ENCODE assay signal across 8 cellular contexts in the genomic region with DNA sequence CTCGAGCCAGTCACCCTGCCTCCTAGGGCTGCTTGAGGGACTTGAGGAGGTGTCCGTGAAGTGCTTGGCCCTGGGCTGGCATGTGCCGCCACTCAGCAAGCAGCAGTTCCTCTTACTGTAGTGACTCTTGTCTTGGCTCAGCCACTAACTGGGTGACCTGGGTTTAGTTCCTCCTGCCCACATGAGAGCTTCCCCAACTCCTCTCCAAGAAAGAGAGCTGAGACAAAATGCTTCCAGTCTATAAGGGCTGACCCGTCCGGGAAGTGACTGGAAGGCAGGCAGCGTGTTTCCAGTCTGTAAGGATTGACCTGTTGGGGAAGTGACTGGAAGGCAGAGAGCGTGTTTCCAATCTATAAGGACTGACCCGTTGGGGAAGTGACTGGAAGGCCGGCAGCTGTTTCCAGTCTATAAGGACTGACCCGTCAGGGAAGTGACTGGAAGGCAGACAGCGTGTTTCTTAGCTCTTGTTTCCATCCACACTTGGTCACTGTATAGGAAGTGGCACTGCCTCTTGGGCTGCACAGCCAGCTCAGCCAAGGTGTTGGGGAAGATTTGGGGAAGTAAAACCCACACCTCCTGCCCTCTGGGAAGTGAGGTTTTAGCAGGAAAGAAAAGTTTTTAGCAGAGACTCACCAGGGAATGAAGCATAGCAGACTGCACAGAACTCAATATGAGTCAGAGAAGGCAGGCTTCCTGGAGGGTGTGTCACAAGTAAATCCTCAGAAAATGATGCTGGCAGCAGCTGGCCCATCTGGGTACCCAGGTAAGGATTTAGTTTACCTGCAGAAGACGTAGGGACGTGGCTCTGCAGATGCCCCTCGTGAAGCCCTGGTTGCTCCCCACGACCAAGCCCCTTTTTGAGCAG. TPM values are rescaled to one million over a fixed set of nuclear protein-coding genes. Genes with fewer than 3 reads are reported as not detected.
DNase-seq lines count a peak whose midpoint lies in the region; ATAC-seq and TF ChIP-seq lines count a peak whose summit lies in the region.

No MANE protein-coding gene starts in this region.

- WGBS in hepatocyte (ENCODE audit: low lambda C conversion rate, missing lambda C conversion rate): 92% methylated on average over 15 of the region's 15 CpGs
- WGBS in ovary, 3 donors: 78 to 80% (median 80%) methylated on average over 15 of the region's 15 CpGs

- H4K20me1 ChIP-seq in hepatocyte (ENCODE audit: insufficient read depth, poor library complexity, severe bottlenecking): peaks cover 5% of the 10 kb centered on the region

- H3K9me3 ChIP-seq in hepatocyte (ENCODE audit: low read depth) (no peaks in the 10 kb centered on the region), ovary (no peaks in the 10 kb centered on the region)

- no peak overlapping the region for H2AFZ ChIP-seq in hepatocyte

- H3K4me1 ChIP-seq in foreskin keratinocyte (peaks cover 25% of the 10 kb centered on the region), hepatocyte (ENCODE audit: insufficient read depth) (peaks cover 4% of the 10 kb centered on the region), ovary (ENCODE audit: insufficient read depth) (peaks cover 2% of the 10 kb centered on the region)

- H3K36me3 ChIP-seq in hepatocyte (replicated peaks; ENCODE audit: insufficient read depth, low read depth) (no peaks in the 10 kb centered on the region), ovary (no peaks in the 10 kb centered on the region)

- no peak for TF ChIP-seq EP300 in ovary (IDR thresholded peaks at IDR 0.05)

- TF ChIP-seq POLR2A in ovary (IDR thresholded peaks at IDR 0.05): no peak

- intact Hi-C loops in sciatic nerve (cut with DNase I) (no loop called here), ovary (cut with DNase I) (no loop called here)

- H3K27me3 ChIP-seq in foreskin keratinocyte (no peaks in the 10 kb centered on the region), hepatocyte (no peaks in the 10 kb centered on the region), ovary (no peaks in the 10 kb centered on the region)

- no peak overlapping the region for H3K4me2 ChIP-seq in hepatocyte

- H3K4me3 ChIP-seq in hepatocyte (no peak overlapping the region), ovary (no peak overlapping the region)

- H3K27ac ChIP-seq in foreskin keratinocyte: no peak overlapping the region
- no peak overlapping the region for H3K27ac ChIP-seq in hepatocyte
- no peak overlapping the region for H3K27ac ChIP-seq in ovary

- peak; percentile 72 for ATAC-seq in foreskin keratinocyte
- peak; percentile 55 for ATAC-seq in sciatic nerve

- TF ChIP-seq CTCF in foreskin keratinocyte (conservative IDR thresholded peaks at IDR 0.05): no peak
- no peak for TF ChIP-seq CTCF in hepatocyte (IDR thresholded peaks at IDR 0.05; ENCODE audit: poor library complexity)
- TF ChIP-seq CTCF in ovary (IDR thresholded peaks at IDR 0.05): no peak

- H3K9me2 ChIP-seq in hepatocyte (replicated peaks; ENCODE audit: insufficient read depth): no peaks in the 10 kb centered on the region

- DNase-seq in HCEC 1CT (peak; percentile 58), SKM-1 treated with dmso at 0.1 percent for 144 hours (lab: John Stamatoyannopoulos, UW; ENCODE audit: unreplicated experiment) (peak; percentile 90), foreskin keratinocyte (peak; percentile 62 to 82), sciatic nerve (ENCODE audit: low spot score) (no peak), hepatocyte (ENCODE audit: low spot score) (no peak), NCI-H82 (lab: John Stamatoyannopoulos, UW) (no peak), ovary (no peak)
- no peak for DNase-seq in activated CD4-positive, CD25-positive, alpha-beta regulatory T cell treated with anti-CD3 and anti-CD28 coated beads, Interleukin-2, amount 50 U/mL, for 72 hours

- no peaks in the 10 kb centered on the region for H3K79me2 ChIP-seq in hepatocyte

RNA-seq across cellular contexts. Expression of gene PPIF, which starts 53.2 kb away (rescaled TPM):
- total RNA-seq in foreskin keratinocyte (93.2 and 99.0 TPM in 2 replicates), sciatic nerve (18.8 TPM), hepatocyte (64.3 and 79.4 TPM in 2 replicates), ovary (10 to 100 TPM; 15.5 to 39.2 (median 32.3) TPM)
- polyA plus RNA-seq in foreskin keratinocyte (97.0 and 106 TPM in 2 replicates), hepatocyte (69.7 and 70.3 TPM in 2 replicates), ovary (10 to 100 TPM; 18.3 to 64.3 TPM)

Comparison
In these comparisons a context has a peak if more than half of its experiments do, and no peak if none do; other contexts are left out.
1. DNase-seq: peak in HCEC 1CT (single experiment), SKM-1 treated with dmso at 0.1 percent for 144 hours (single experiment) and foreskin keratinocyte (2 of 2); none in sciatic nerve (single experiment), hepatocyte (single experiment), activated CD4-positive, CD25-positive, alpha-beta regulatory T cell treated with anti-CD3 and anti-CD28 coated beads, Interleukin-2, amount 50 U/mL, for 72 hours (single experiment), NCI-H82 (single experiment) and ovary (0 of 5).